In genomic region chr2:186059096-186059495, GRCh38 we compare ENCODE assay signal across 13 cellular contexts.
DNase-seq lines count a peak whose midpoint lies in the region; ATAC-seq and TF ChIP-seq lines count a peak whose summit lies in the region.
"Had no signal": no experiment of that assay in that cellular context is flagged by ENCODE, and none has a peak within 500 bp of the region (broad histone marks: within the 10 kb centered on the region; RNA-seq: fewer than 3 reads in every experiment).

No MANE protein-coding gene starts in this region.

- no peaks in the 10 kb centered on the region for H3K27me3 ChIP-seq in CD4-positive, alpha-beta T cell (ENCODE audit: control insufficient read depth, insufficient read depth, low read length)

- no peaks in the 10 kb centered on the region for H3K9me3 ChIP-seq in CD4-positive, alpha-beta T cell (ENCODE audit: control insufficient read depth, low read length)
- H3K9me3 ChIP-seq: mucosa of descending colon had no signal

- no peak overlapping the region for H3K4me3 Mint-ChIP-seq in CD4-positive, alpha-beta T cell
- H3K4me3 Mint-ChIP-seq: activated naive CD4-positive, alpha-beta T cell treated with anti-CD3 and anti-CD28 coated beads for 36 hours had no signal

- no peaks in the 10 kb centered on the region for H3K27me3 Mint-ChIP-seq in CD4-positive, alpha-beta T cell

- CTCF ChIA-PET in CD4-positive, alpha-beta T cell (lab: Charles Lee): no interaction called here

- no peak overlapping the region for H3K27ac ChIP-seq in CD4-positive, alpha-beta T cell (ENCODE audit: low read depth, low read length)

- no peaks in the 10 kb centered on the region for H3K9me3 Mint-ChIP-seq in CD4-positive, alpha-beta T cell
- H3K9me3 Mint-ChIP-seq: activated naive CD4-positive, alpha-beta T cell treated with anti-CD3 and anti-CD28 coated beads for 36 hours had no signal

- H3K27ac Mint-ChIP-seq in CD4-positive, alpha-beta T cell: no peak overlapping the region
- H3K27ac Mint-ChIP-seq: activated naive CD4-positive, alpha-beta T cell treated with anti-CD3 and anti-CD28 coated beads for 36 hours had no signal

- DNase-seq in Right ventricle myocardium superior (no peak), cardiac septum (ENCODE audit: low spot score) (no peak), NCI-H345 treated with DMSO at 0.1 percent for 48 hours (lab: John Stamatoyannopoulos, UW; ENCODE audit: unreplicated experiment) (peak; percentile 63), fibroblast of gingiva (ENCODE audit: low read depth) (peak; percentile 60), superior temporal gyrus (ENCODE audit: extremely low spot score) (peak; percentile 58), NOMO-1 (lab: John Stamatoyannopoulos, UW; ENCODE audit: unreplicated experiment in 2 of 2) (no peak)
- no peak for DNase-seq in CD4-positive, alpha-beta T cell
- DNase-seq: activated naive CD4-positive, alpha-beta T cell treated with anti-CD3 and anti-CD28 coated beads for 36 hours; hypothalamus; mucosa of descending colon; stimulated activated CD8-positive, alpha-beta memory T cell treated with anti-CD3 and anti-CD28 coated beads, Interleukin-4, amount 100 ng/mL, for 48 hours; SW 1271 had no signal

- no peaks in the 10 kb centered on the region for H3K4me1 Mint-ChIP-seq in CD4-positive, alpha-beta T cell (ENCODE audit: low read depth)

- peak; percentile 88 for ATAC-seq in Right ventricle myocardium superior (ENCODE audit: poor library complexity)
- ATAC-seq in CD4-positive, alpha-beta T cell (ENCODE audit: poor library complexity): no peak
- no peak for ATAC-seq in HG02763 (IDR thresholded peaks at IDR 0.05; ENCODE audit: unreplicated experiment)
- ATAC-seq: mucosa of descending colon had no signal

- no peaks in the 10 kb centered on the region for H3K36me3 Mint-ChIP-seq in CD4-positive, alpha-beta T cell (ENCODE audit: low read depth)

- POLR2A ChIA-PET in CD4-positive, alpha-beta T cell (lab: Charles Lee): no interaction called here

- intact Hi-C loops in Right ventricle myocardium superior (cut with DNase I) (no loop called here), cardiac septum (cut with DNase I) (no loop called here)
- intact Hi-C loops in CD4-positive, alpha-beta T cell (cut with DNase I, micrococcal nuclease): no loop called here

- no peak for TF ChIP-seq CTCF in CD4-positive, alpha-beta T cell (IDR thresholded peaks at IDR 0.05)

Comparison
In these comparisons a context has a peak if more than half of its experiments do, and no peak if none do; other contexts are left out.
1. DNase-seq: peak in NCI-H345 treated with DMSO at 0.1 percent for 48 hours (single experiment), fibroblast of gingiva (single experiment) and superior temporal gyrus (single experiment); none in Right ventricle myocardium superior (single experiment), cardiac septum (single experiment), NOMO-1 (0 of 2) and CD4-positive, alpha-beta T cell (0 of 10).